25 cellular contexts compared by ENCODE assay signal in genomic region chr22:26708256-26709009, GRCh38. TPM values are rescaled to one million over a fixed set of nuclear protein-coding genes. Genes with fewer than 3 reads are reported as not detected.
DNase-seq lines count a peak whose midpoint lies in the region; ATAC-seq and TF ChIP-seq lines count a peak whose summit lies in the region.
"Had no signal": no experiment of that assay in that cellular context is flagged by ENCODE, and none has a peak within 500 bp of the region (broad histone marks: within the 10 kb centered on the region; RNA-seq: fewer than 3 reads in every experiment).

No MANE protein-coding gene starts in this region.

- H3K36me3 Mint-ChIP-seq in effector memory CD8-positive, alpha-beta T cell (ENCODE audit: insufficient read depth) = peaks cover 12% of the 10 kb centered on the region

- no peak overlapping the region for H3K27ac ChIP-seq in esophagus muscularis mucosa (replicated peaks in 1 of 4)
- H3K27ac ChIP-seq: BLaER1, breast epithelium, coronary artery, prostate gland had no signal

- intact Hi-C loops in esophagus muscularis mucosa (cut with DNase I) = no loop called here

- no peaks in the 10 kb centered on the region for H3K27me3 Mint-ChIP-seq in effector memory CD8-positive, alpha-beta T cell
- H3K27me3 Mint-ChIP-seq: activated B cell treated with CpG ODN at 0.5 μM for 24 hours; activated CD8-positive, alpha-beta memory T cell treated with anti-CD3 and anti-CD28 coated beads, Interleukin-2, amount 10 ng/mL, durations not matched to agents 7 days and 5 days; T-cell had no signal

- H3K27ac Mint-ChIP-seq in effector memory CD8-positive, alpha-beta T cell = peak overlapping the region; percentile 8 to 44
- H3K27ac Mint-ChIP-seq: activated B cell treated with CpG ODN at 0.5 μM for 24 hours; activated CD8-positive, alpha-beta memory T cell treated with anti-CD3 and anti-CD28 coated beads, Interleukin-2, amount 10 ng/mL, durations not matched to agents 7 days and 5 days; activated naive CD4-positive, alpha-beta T cell treated with anti-CD3 and anti-CD28 coated beads for 36 hours had no signal

- peaks cover 35 to 56% of the 10 kb centered on the region in 2 donors for H3K4me1 Mint-ChIP-seq in effector memory CD8-positive, alpha-beta T cell (ENCODE audit: low read depth in 2 of 2)

- H3K27me3 ChIP-seq in esophagus muscularis mucosa = no peaks in the 10 kb centered on the region
- H3K27me3 ChIP-seq: BLaER1, breast epithelium, left lung had no signal

- DNase-seq in AG10803 (ENCODE audit: low read depth) (peak; percentile 69), GM12865 (ENCODE audit: low read depth) (peak; percentile 91), DMS153 treated with DMSO at 0.1 percent for 48 hours (lab: John Stamatoyannopoulos, UW; ENCODE audit: unreplicated experiment) (no peak), esophagus muscularis mucosa (ENCODE audit: extremely low spot score) (no peak), A172 (ENCODE audit: low spot score) (no peak)
- DNase-seq in effector memory CD8-positive, alpha-beta T cell = no peak
- DNase-seq: activated B cell treated with CpG ODN at 0.5 μM for 24 hours; activated CD8-positive, alpha-beta memory T cell treated with anti-CD3 and anti-CD28 coated beads, Interleukin-2, amount 10 ng/mL, durations not matched to agents 7 days and 5 days; activated naive CD4-positive, alpha-beta T cell treated with anti-CD3 and anti-CD28 coated beads for 36 hours; effector memory CD4-positive, alpha-beta T cell; GDM1; GOT3; left lung; NCI-H748 treated with DMSO at 0.1 percent for 48 hours; RPMI8226; stimulated activated CD4-positive, alpha-beta T cell treated with anti-CD3 and anti-CD28 coated beads, Interleukin-12 subunit alpha, Interleukin-12 subunit beta, amount 100 ng/mL, for 4 hours; stimulated activated CD4-positive, alpha-beta T cell treated with anti-CD3 and anti-CD28 coated beads, Interleukin-4, amount 100 ng/mL, for 1 hour; T-cell had no signal

- no peak overlapping the region for H3K4me3 Mint-ChIP-seq in effector memory CD8-positive, alpha-beta T cell
- H3K4me3 Mint-ChIP-seq: activated B cell treated with CpG ODN at 0.5 μM for 24 hours; activated CD8-positive, alpha-beta memory T cell treated with anti-CD3 and anti-CD28 coated beads, Interleukin-2, amount 10 ng/mL, durations not matched to agents 7 days and 5 days; activated naive CD4-positive, alpha-beta T cell treated with anti-CD3 and anti-CD28 coated beads for 36 hours; T-cell had no signal

- no peak overlapping the region for H3K4me3 ChIP-seq in AG10803 (ENCODE audit: low read length)
- H3K4me3 ChIP-seq in GM12865 (ENCODE audit: low read depth, low read length) = no peak overlapping the region
- H3K4me3 ChIP-seq in esophagus muscularis mucosa = no peak overlapping the region
- H3K4me3 ChIP-seq: BLaER1, breast epithelium, coronary artery, left lung, prostate gland had no signal

- TF ChIP-seq EP300 in esophagus muscularis mucosa (IDR thresholded peaks at IDR 0.05) = no peak

- peak; percentile 49 for ATAC-seq in HG03432 (IDR thresholded peaks at IDR 0.05; ENCODE audit: unreplicated experiment)
- no peak for ATAC-seq in effector memory CD8-positive, alpha-beta T cell (replicated peaks)
- ATAC-seq in HG02840 (IDR thresholded peaks at IDR 0.05; ENCODE audit: low FRiP score, unreplicated experiment) = no peak
- ATAC-seq: activated CD8-positive, alpha-beta memory T cell treated with anti-CD3 and anti-CD28 coated beads, Interleukin-2, amount 10 ng/mL, durations not matched to agents 7 days and 5 days; left lung; sciatic nerve; T-cell had no signal

- WGBS in esophagus muscularis mucosa = 80% methylated on average over 7 of the region's 7 CpGs

- TF ChIP-seq CTCF in AG10803 (conservative IDR thresholded peaks at IDR 0.05; ENCODE audit: low read length) = no peak
- TF ChIP-seq CTCF in GM12865 (IDR thresholded peaks at IDR 0.05; ENCODE audit: insufficient read depth, low read depth, low read length, missing control alignments) = no peak
- TF ChIP-seq CTCF in esophagus muscularis mucosa (IDR thresholded peaks at IDR 0.05) = no peak

- no peaks in the 10 kb centered on the region for H3K9me3 Mint-ChIP-seq in effector memory CD8-positive, alpha-beta T cell

- TF ChIP-seq POLR2A in esophagus muscularis mucosa (IDR thresholded peaks at IDR 0.05; ENCODE audit: low read depth) = no peak

- H3K9me3 ChIP-seq in esophagus muscularis mucosa = peaks cover 0 to 8% (median 3%) of the 10 kb centered on the region in 4 donors
- H3K9me3 ChIP-seq: prostate gland had no signal

- H3K36me3 ChIP-seq in esophagus muscularis mucosa = peaks cover 0 to 14% (median 0%) of the 10 kb centered on the region in 4 donors
- H3K36me3 ChIP-seq: breast epithelium, prostate gland had no signal

- no peaks in the 10 kb centered on the region for H3K4me1 ChIP-seq in esophagus muscularis mucosa
- H3K4me1 ChIP-seq: BLaER1, breast epithelium, prostate gland had no signal

RNA-seq across cellular contexts. Expression of gene MIAT, which starts 51.0 kb away (rescaled TPM):
- 1 to 10 TPM in 1 of 4 donors, under 1 TPM in 3; 0.19 to 1.2 (median 0.38) TPM for total RNA-seq in esophagus muscularis mucosa
- total RNA-seq in A172 (2014; rRNA removed; shearing (Covaris generic)) = 1.9 and 2.2 TPM in 2 replicates

Comparison
In these comparisons a context has a peak if more than half of its experiments do, and no peak if none do; other contexts are left out.
1. DNase-seq: peak in AG10803 (single experiment) and GM12865 (single experiment); none in effector memory CD8-positive, alpha-beta T cell (0 of 3), DMS153 treated with DMSO at 0.1 percent for 48 hours (single experiment), esophagus muscularis mucosa (single experiment) and A172 (single experiment).